Comparison of ENCODE assay signal across 26 cellular contexts in genomic region chr20:57598060-57598459, GRCh38. TPM values are rescaled to one million over a fixed set of nuclear protein-coding genes. Genes with fewer than 3 reads are reported as not detected.
"Had no signal": no experiment of that assay in that cellular context is flagged by ENCODE, and none has a peak within 500 bp of the region (broad histone marks: within the 10 kb centered on the region; RNA-seq: fewer than 3 reads in every experiment).

No MANE protein-coding gene starts in this region.

- H3K4me3 Mint-ChIP-seq: neural crest cell had no signal

- H3K27me3 ChIP-seq: gastrocnemius medialis, transverse colon had no signal

- H3K4me3 ChIP-seq: dorsolateral prefrontal cortex, esophagus muscularis mucosa, gastrocnemius medialis, heart right ventricle, left ventricle myocardium inferior, lung, stomach, thoracic aorta, transverse colon had no signal

- H3K36me3 ChIP-seq: esophagus muscularis mucosa, gastrocnemius medialis, heart right ventricle, left ventricle myocardium inferior, stomach, thoracic aorta, transverse colon had no signal

- H3K9me3 Mint-ChIP-seq: naive thymus-derived CD4-positive, alpha-beta T cell; neural crest cell had no signal

- H3K4me1 ChIP-seq: parathyroid adenoma had no signal

- H3K9me3 ChIP-seq: esophagus muscularis mucosa, gastrocnemius medialis, heart right ventricle, left ventricle myocardium inferior, stomach, thoracic aorta, transverse colon had no signal

- ATAC-seq: gastrocnemius medialis; heart right ventricle; left cardiac atrium; naive thymus-derived CD4-positive, alpha-beta T cell; sciatic nerve had no signal

- DNase-seq: central memory CD4-positive, alpha-beta T cell; cortex of kidney; dorsolateral prefrontal cortex; effector memory CD4-positive, alpha-beta T cell; gastrocnemius medialis; left cardiac atrium; left ventricle myocardium inferior; mesenchymal stem cell; naive thymus-derived CD4-positive, alpha-beta T cell; occipital lobe; stimulated activated CD4-positive, alpha-beta T cell treated with anti-CD3 and anti-CD28 coated beads, Interleukin-2, amount 100 ng/mL, for 24 hours; stimulated activated naive CD4-positive, alpha-beta T cell; stomach; substantia nigra; transverse colon had no signal

- H3K27ac ChIP-seq: epithelial cell of prostate, esophagus muscularis mucosa, gastrocnemius medialis, heart right ventricle, left ventricle myocardium inferior, parathyroid adenoma, stomach, thoracic aorta, transverse colon had no signal

- H3K9ac ChIP-seq: parathyroid adenoma had no signal

RNA-seq across cellular contexts. Expression of gene ZBP1, which starts 22.2 kb away (rescaled TPM):
- total RNA-seq: fibroblast of villous mesenchyme, gastrocnemius medialis, left ventricle myocardium inferior, neural crest cell, occipital lobe, pulmonary artery endothelial cell, stomach had no signal

RNA-seq across cellular contexts. Expression of gene PCK1, which starts 37.1 kb away (rescaled TPM):
- total RNA-seq: fibroblast of villous mesenchyme; naive thymus-derived CD4-positive, alpha-beta T cell; neural crest cell; pulmonary artery endothelial cell had no signal
- polyA plus RNA-seq: keratinocyte; naive thymus-derived CD4-positive, alpha-beta T cell had no signal
